Comparison of ENCODE assay signal across 11 cellular contexts in the genomic region with DNA sequence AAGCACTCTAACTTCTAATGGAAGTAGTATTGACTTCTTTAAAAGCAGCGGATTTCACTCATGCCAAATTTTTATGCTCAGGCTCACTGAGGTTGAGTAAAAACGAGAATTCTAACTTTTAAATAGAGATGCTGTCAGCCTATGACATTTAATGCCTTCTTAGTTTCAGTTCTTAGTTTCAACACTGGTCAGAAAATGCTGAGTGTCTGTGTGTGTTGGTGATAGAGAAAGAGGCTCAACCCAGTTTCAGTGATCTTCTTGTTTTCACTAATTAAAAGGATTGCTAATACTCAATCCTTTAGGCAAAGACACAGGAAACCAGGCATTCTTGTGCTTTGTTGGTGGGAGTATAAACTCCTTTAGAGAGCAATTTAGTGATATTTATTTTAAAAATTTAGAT. TPM values are rescaled to one million over a fixed set of nuclear protein-coding genes. Genes with fewer than 3 reads are reported as not detected.
DNase-seq lines count a peak whose midpoint lies in the region; ATAC-seq, FAIRE-seq and TF ChIP-seq lines count a peak whose summit lies in the region.
"Had no signal": no experiment of that assay in that cellular context is flagged by ENCODE, and none has a peak within 500 bp of the region (broad histone marks: within the 10 kb centered on the region; RNA-seq: fewer than 3 reads in every experiment).

No MANE protein-coding gene starts in this region.

- H3K36me3 Mint-ChIP-seq in naive thymus-derived CD4-positive, alpha-beta T cell = peaks cover 3 to 47% (median 29%) of the 10 kb centered on the region in 5 donors

- TF ChIP-seq CTCF in GM10248 (IDR thresholded peaks at IDR 0.05; ENCODE audit: control extremely low read depth, extremely low read depth, low read depth, missing control alignments) (no peak), D721Med (IDR thresholded peaks at IDR 0.05; ENCODE audit: insufficient read depth, missing control alignments) (no peak)

- ATAC-seq in GM19025 (IDR thresholded peaks at IDR 0.05; ENCODE audit: low read depth, unreplicated experiment) = peak; percentile 91
- peak; percentile 95 for ATAC-seq in HG02642 (IDR thresholded peaks at IDR 0.05; ENCODE audit: poor library complexity, unreplicated experiment)
- ATAC-seq in HG03520 (IDR thresholded peaks at IDR 0.05; ENCODE audit: unreplicated experiment) = peak; percentile 98
- no peak for ATAC-seq in naive thymus-derived CD4-positive, alpha-beta T cell

- H3K9me3 ChIP-seq in naive thymus-derived CD4-positive, alpha-beta T cell (ENCODE audit: control insufficient read depth in 2 of 3, low read length in 3 of 3) = no peaks in the 10 kb centered on the region

- H3K27me3 ChIP-seq in naive thymus-derived CD4-positive, alpha-beta T cell (ENCODE audit: control insufficient read depth in 2 of 2, insufficient read depth in 2 of 2, low read length in 2 of 2) = no peaks in the 10 kb centered on the region

- peaks cover 10 to 26% (median 20%) of the 10 kb centered on the region in 7 donors for H3K4me1 Mint-ChIP-seq in naive thymus-derived CD4-positive, alpha-beta T cell

- no peak overlapping the region for H3K27ac ChIP-seq in naive thymus-derived CD4-positive, alpha-beta T cell (ENCODE audit: low read depth, low read length)
- H3K27ac ChIP-seq: C4-2B, PC-9 had no signal

- H3K36me3 ChIP-seq in naive thymus-derived CD4-positive, alpha-beta T cell (ENCODE audit: control insufficient read depth in 2 of 3, insufficient read depth in 3 of 3, low read length in 3 of 3) = peaks cover 13 to 46% (median 15%) of the 10 kb centered on the region in 3 experiments

- no peaks in the 10 kb centered on the region for H3K4me1 ChIP-seq in naive thymus-derived CD4-positive, alpha-beta T cell (ENCODE audit: control insufficient read depth in 2 of 2, insufficient read depth in 2 of 2, low read length in 2 of 2)

- FAIRE-seq in D721Med (lab: Jason Lieb, UNC) = no peak
- FAIRE-seq: small intestine had no signal

- no peaks in the 10 kb centered on the region for H3K9me3 Mint-ChIP-seq in naive thymus-derived CD4-positive, alpha-beta T cell

- POLR2A ChIA-PET in GM10248 (lab: Yijun Ruan, JAX) = no interaction called here
- POLR2A ChIA-PET in naive thymus-derived CD4-positive, alpha-beta T cell (lab: Charles Lee) = interaction anchor here (1.4 kb wide), 1 partner anchor 211 kb away, joined by 6 read pairs; no protein-coding TSS in a partner anchor

- peak overlapping the region in 2 of 9 donors; percentile 25 to 67 for H3K27ac Mint-ChIP-seq in naive thymus-derived CD4-positive, alpha-beta T cell

- CTCF ChIA-PET in GM10248 (lab: Yijun Ruan, JAX) = interaction anchor here (0.9 to 8.5 kb wide), 7 partner anchors 15 to 292 kb away, joined by 3 to 95 read pairs (median 5); partner anchors contain the start of gene SUDS3
- CTCF ChIA-PET in naive thymus-derived CD4-positive, alpha-beta T cell (lab: Charles Lee) = interaction anchor here (0.6 to 1.1 kb wide), 3 partner anchors 23 to 267 kb away, joined by 3 to 6 read pairs (median 5); no protein-coding TSS in a partner anchor

- H3K4me3 Mint-ChIP-seq in naive thymus-derived CD4-positive, alpha-beta T cell = no peak overlapping the region

- H3K4me3 ChIP-seq in naive thymus-derived CD4-positive, alpha-beta T cell (ENCODE audit: low read length) = no peak overlapping the region
- H3K4me3 ChIP-seq: PC-9 had no signal

- DNase-seq in GM10248 (ENCODE audit: extremely low spot score) (peak; percentile 86), NCI-H1417 (lab: John Stamatoyannopoulos, UW) (no peak), D721Med (ENCODE audit: insufficient read length, low spot score) (no peak)
- no peak for DNase-seq in naive thymus-derived CD4-positive, alpha-beta T cell
- DNase-seq in stimulated activated CD8-positive, alpha-beta memory T cell treated with anti-CD3 and anti-CD28 coated beads, Interleukin-4, amount 100 ng/mL, for 48 hours = no peak
- DNase-seq: PC-9, small intestine had no signal

- H3K27me3 Mint-ChIP-seq in naive thymus-derived CD4-positive, alpha-beta T cell = no peaks in the 10 kb centered on the region

- intact Hi-C loops in naive thymus-derived CD4-positive, alpha-beta T cell (cut with micrococcal nuclease) = no loop called here

RNA-seq across cellular contexts. Expression of gene PEBP1, which starts 31.0 kb away (rescaled TPM):
- total RNA-seq in naive thymus-derived CD4-positive, alpha-beta T cell = 100 to 1,000 TPM in 1 of 5 experiments, 10 to 100 TPM in 4; 73.8 to 109 (median 91.1) TPM
- polyA plus RNA-seq in naive thymus-derived CD4-positive, alpha-beta T cell = 100 to 1,000 TPM; 314 to 343 TPM
